ENCODE assay signal across 8 cellular contexts in genomic region chr6:10747251-10747972, GRCh38.
DNase-seq lines count a peak whose midpoint lies in the region; ATAC-seq and TF ChIP-seq lines count a peak whose summit lies in the region.

Gene TMEM14B, plus strand, starts transcription at chr6:10747805. Its CDS starts 1,441 bp downstream, at chr6:10749246.

- ATAC-seq in GM19025 (IDR thresholded peaks at IDR 0.05; ENCODE audit: low read depth, unreplicated experiment) (peak; percentile 97), HG03342 (IDR thresholded peaks at IDR 0.05; ENCODE audit: unreplicated experiment) (peak; percentile 96)
- peak; percentile 95 for ATAC-seq in activated CD4-positive, CD25-positive, alpha-beta regulatory T cell treated with anti-CD3 and anti-CD28 coated beads, Interleukin-2, amount 50 U/mL, for 24 hours

- H3K4me3 ChIP-seq in AG09309 (ENCODE audit: control insufficient read depth, low read depth, low read length) = peak within 1 kb of the TSS; percentile 69

- peak; percentile 72 for DNase-seq in AG09309 (ENCODE audit: low read depth)
- DNase-seq in NCI-H446 (lab: John Stamatoyannopoulos, UW) = peak; percentile 93 to 98
- DNase-seq in cerebellar cortex (ENCODE audit: low spot score) = peak; percentile 98
- peak; percentile 99 for DNase-seq in islet precursor cell
- peak; percentile 98 to 100 for DNase-seq in stimulated activated CD4-positive, alpha-beta T cell treated with anti-CD3 and anti-CD28 coated beads, Interleukin-15, amount 100 ng/mL, for 1 hour (ENCODE audit: low read depth in 1 of 2, low spot score in 1 of 2)

- no peak for TF ChIP-seq CTCF in AG09309 (IDR thresholded peaks at IDR 0.05; ENCODE audit: control insufficient read depth, insufficient read depth, low read depth, low read length, missing control alignments)

Comparison
In these comparisons a context has a peak if more than half of its experiments do, and no peak if none do; other contexts are left out.
1. Peak in every context shown above with its lines: DNase-seq, ATAC-seq and H3K4me3 ChIP-seq.